Comparison of ENCODE assay signal across 10 cellular contexts in the genomic region with DNA sequence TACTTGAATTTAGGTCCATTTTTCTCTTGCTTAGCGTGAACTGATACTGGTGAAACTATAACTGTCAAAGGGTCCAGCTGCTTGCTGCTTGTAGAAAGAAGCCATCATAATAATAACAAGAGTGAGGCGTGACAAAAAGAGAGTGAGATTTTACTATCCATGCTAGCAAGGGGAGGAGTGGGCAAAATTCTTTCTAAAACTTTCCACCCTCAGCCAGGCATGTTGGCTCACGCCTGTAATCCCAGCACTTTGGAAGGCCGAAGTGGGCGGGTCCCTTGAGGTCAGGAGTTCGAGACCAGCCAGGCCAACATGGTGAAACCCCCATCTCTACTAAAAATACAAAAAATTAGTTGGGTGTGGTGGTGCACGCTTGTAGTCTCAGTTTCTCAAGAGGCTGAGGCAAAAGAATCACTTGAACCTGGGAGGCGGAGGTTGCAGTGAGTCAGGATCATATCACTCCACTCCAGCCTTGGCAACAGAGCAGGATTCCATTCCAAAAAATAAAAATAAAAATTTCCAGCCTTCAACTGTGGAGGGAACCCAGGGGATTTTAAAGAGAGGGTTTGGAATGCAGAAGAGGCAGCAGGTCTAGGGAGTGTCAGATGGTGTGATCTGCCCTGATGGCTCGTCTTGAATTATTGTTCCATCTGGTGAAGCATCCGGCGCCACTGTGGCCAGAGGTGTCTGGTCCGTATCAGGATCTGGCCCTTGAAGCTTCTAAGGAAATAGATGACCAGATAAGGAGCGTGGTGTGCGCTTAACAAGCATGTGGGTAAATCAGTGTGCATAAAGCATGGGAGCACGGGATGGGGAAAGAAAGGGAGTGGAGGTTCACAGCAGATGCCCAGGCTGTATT. TPM values are rescaled to one million over a fixed set of nuclear protein-coding genes. Genes with fewer than 3 reads are reported as not detected.
DNase-seq lines count a peak whose midpoint lies in the region; ATAC-seq and TF ChIP-seq lines count a peak whose summit lies in the region.
"Had no signal": no experiment of that assay in that cellular context is flagged by ENCODE, and none has a peak within 500 bp of the region (broad histone marks: within the 10 kb centered on the region; RNA-seq: fewer than 3 reads in every experiment).

No MANE protein-coding gene starts in this region.

- TF ChIP-seq POLR2A in gastrocnemius medialis (IDR thresholded peaks at IDR 0.05), result no peak

- no peaks in the 10 kb centered on the region for H3K27me3 ChIP-seq in gastrocnemius medialis

- H3K9me3 Mint-ChIP-seq in endothelial cell (ENCODE audit: unreplicated experiment), result no peaks in the 10 kb centered on the region
- H3K9me3 Mint-ChIP-seq in Calu3 (ENCODE audit: low read depth, unreplicated experiment), result no peaks in the 10 kb centered on the region

- H3K9me3 ChIP-seq in gastrocnemius medialis, result no peaks in the 10 kb centered on the region

- H3K36me3 ChIP-seq in gastrocnemius medialis, result peaks cover 0 to 42% of the 10 kb centered on the region in 2 donors

- no peaks in the 10 kb centered on the region for H3K4me1 ChIP-seq in gastrocnemius medialis

- H3K36me3 Mint-ChIP-seq in endothelial cell (ENCODE audit: low read depth, unreplicated experiment) (peaks cover 40% of the 10 kb centered on the region), Calu3 (ENCODE audit: insufficient read depth, unreplicated experiment) (peaks cover 5% of the 10 kb centered on the region)

- H3K4me1 Mint-ChIP-seq in endothelial cell (ENCODE audit: unreplicated experiment) (peaks cover 34% of the 10 kb centered on the region), Calu3 (ENCODE audit: low read depth, unreplicated experiment) (no peaks in the 10 kb centered on the region)

- no peak for TF ChIP-seq CTCF in endothelial cell (IDR thresholded peaks at IDR 0.05; ENCODE audit: unreplicated experiment)
- TF ChIP-seq CTCF in gastrocnemius medialis (IDR thresholded peaks at IDR 0.05 in 4 of 5, conservative IDR thresholded peaks at IDR 0.05 in 1 of 5), result no peak
- TF ChIP-seq CTCF in Calu3 (IDR thresholded peaks at IDR 0.05; ENCODE audit: unreplicated experiment), result no peak

- intact Hi-C loops in gastrocnemius medialis (cut with DNase I; ENCODE audit: low total_unique reads), result no loop called here
- intact Hi-C loops in Calu3 (cut with micrococcal nuclease; ENCODE audit: unreplicated experiment), result no loop called here

- peak; percentile 31 for ATAC-seq in GM18517 (IDR thresholded peaks at IDR 0.05; ENCODE audit: unreplicated experiment)
- peak; percentile 25 for ATAC-seq in HG03342 (IDR thresholded peaks at IDR 0.05; ENCODE audit: unreplicated experiment)
- ATAC-seq in gastrocnemius medialis, result no peak
- ATAC-seq in HG03457 (IDR thresholded peaks at IDR 0.05; ENCODE audit: unreplicated experiment), result no peak

- in situ Hi-C loops in gastrocnemius medialis (cut with MboI; ENCODE audit: low sequenced_read_pairs in 4 of 4), result no loop called here

- BruUV-seq in Calu3 (replicated peaks; lab: Mats Ljungman, UMichigan), result no TSS peak

- H3K27me3 Mint-ChIP-seq in endothelial cell (ENCODE audit: unreplicated experiment) (peaks cover 3% of the 10 kb centered on the region), Calu3 (ENCODE audit: unreplicated experiment) (no peaks in the 10 kb centered on the region)

- no peak overlapping the region for H3K4me3 ChIP-seq in gastrocnemius medialis

- H3K4me3 Mint-ChIP-seq in endothelial cell (ENCODE audit: unreplicated experiment) (peak overlapping the region; percentile 10), Calu3 (ENCODE audit: low read depth, unreplicated experiment) (no peak overlapping the region)

- no peak for DNase-seq in endothelial cell (ENCODE audit: low spot score)
- no peak for DNase-seq in gastrocnemius medialis
- DNase-seq in middle frontal gyrus (ENCODE audit: extremely low spot score, low spot score), result no peak
- no peak for DNase-seq in D341Med (ENCODE audit: low spot score)
- DNase-seq in Calu3, result no peak
- DNase-seq: GOT3, occipital lobe had no signal

- CTCF ChIA-PET in Calu3 (lab: Charles Lee), result no interaction called here

- H3K27ac ChIP-seq in gastrocnemius medialis, result peak overlapping the region in 3 of 4 donors; percentile 28 to 56 (median 39)

- H3K27ac Mint-ChIP-seq in endothelial cell (ENCODE audit: unreplicated experiment) (peak overlapping the region; percentile 84), Calu3 (ENCODE audit: unreplicated experiment) (no peak overlapping the region)

RNA-seq across cellular contexts. Expression of a gene that starts 51.8 kb away (rescaled TPM):
- total RNA-seq in endothelial cell (ENCODE audit: unreplicated experiment) (0.92 TPM), gastrocnemius medialis (1 to 10 TPM in 1 of 4 donors, under 1 TPM in 3; 0.20 to 2.0 (median 0.51) TPM), Calu3 (2022) (0.47 and 0.49 TPM in 2 replicates)

RNA-seq across cellular contexts. Expression of a gene that starts 52.7 kb away (rescaled TPM):
- total RNA-seq in endothelial cell (ENCODE audit: unreplicated experiment) (2.6 TPM), gastrocnemius medialis (10 to 100 TPM in 1 of 4 donors, 1 to 10 TPM in 3; 5.9 to 15.4 (median 9.3) TPM), Calu3 (2022) (3.6 and 4.4 TPM in 2 replicates)

Comparison
In these comparisons a context has a peak if more than half of its experiments do, and no peak if none do; other contexts are left out.
1. ATAC-seq: peak in GM18517 (single experiment) and HG03342 (single experiment); none in gastrocnemius medialis (0 of 2) and HG03457 (single experiment).